ENCODE assay signal across 11 cellular contexts in genomic region chr6:37174515-37175331, GRCh38. TPM values are rescaled to one million over a fixed set of nuclear protein-coding genes. Genes with fewer than 3 reads are reported as not detected.
A peak's percentile ranks its signal among the peaks of the same experiment; 100 is the strongest.
DNase-seq lines count a peak whose midpoint lies in the region; ATAC-seq and TF ChIP-seq lines count a peak whose summit lies in the region.
"Had no signal": no experiment of that assay in that cellular context is flagged by ENCODE, and none has a peak within 500 bp of the region (broad histone marks: within the 10 kb centered on the region; RNA-seq: fewer than 3 reads in every experiment).

No MANE protein-coding gene starts in this region.

- POLR2A ChIA-PET in CD8-positive, alpha-beta memory T cell (lab: Charles Lee) = interaction anchor here (0.8 to 1.3 kb wide), 2 partner anchors 12 to 145 kb away, joined by 4 to 6 read pairs; no protein-coding TSS in a partner anchor

- TF ChIP-seq CTCF in coronary artery (IDR thresholded peaks at IDR 0.05) (no peak), neural crest cell (conservative IDR thresholded peaks at IDR 0.05) (no peak), prostate gland (IDR thresholded peaks at IDR 0.05) (no peak)

- peaks cover 53% of the 10 kb centered on the region for H3K4me1 ChIP-seq in CD8-positive, alpha-beta memory T cell (ENCODE audit: insufficient read depth, low read length)
- peaks cover 3% of the 10 kb centered on the region for H3K4me1 ChIP-seq in prostate gland (replicated peaks)

- H3K4me3 ChIP-seq in CD8-positive, alpha-beta memory T cell (ENCODE audit: low read length) = peak overlapping the region; percentile 68
- H3K4me3 ChIP-seq in coronary artery (peak overlapping the region; percentile 18), prostate gland (no peak overlapping the region)

- H3K4me1 Mint-ChIP-seq in CD8-positive, alpha-beta memory T cell = peaks cover 59 to 63% (median 60%) of the 10 kb centered on the region in 3 donors
- H3K4me1 Mint-ChIP-seq in neural crest cell = peaks cover 13% of the 10 kb centered on the region

- no peak for ATAC-seq in GM19395 (IDR thresholded peaks at IDR 0.05; ENCODE audit: unreplicated experiment)

- peaks cover 43 to 60% (median 51%) of the 10 kb centered on the region in 3 donors for H3K36me3 Mint-ChIP-seq in CD8-positive, alpha-beta memory T cell
- H3K36me3 Mint-ChIP-seq in neural crest cell (ENCODE audit: low read depth) = no peaks in the 10 kb centered on the region

- peak overlapping the region; percentile 89 for H3K27ac ChIP-seq in CD8-positive, alpha-beta memory T cell (ENCODE audit: low read depth, low read length)
- H3K27ac ChIP-seq in coronary artery = no peak overlapping the region
- H3K27ac ChIP-seq in prostate gland = no peak overlapping the region

- H3K9me3 ChIP-seq in CD8-positive, alpha-beta memory T cell (ENCODE audit: low read length) = no peaks in the 10 kb centered on the region
- no peaks in the 10 kb centered on the region for H3K9me3 ChIP-seq in prostate gland

- 76% methylated on average over 10 of the region's 10 CpGs for WGBS in prostate gland

- H3K36me3 ChIP-seq in CD8-positive, alpha-beta memory T cell (ENCODE audit: insufficient read depth, low read length) = peaks cover 48% of the 10 kb centered on the region
- peaks cover 0 to 9% of the 10 kb centered on the region in 2 donors for H3K36me3 ChIP-seq in prostate gland

- peak overlapping the region; percentile 82 to 98 (median 94) for H3K27ac Mint-ChIP-seq in CD8-positive, alpha-beta memory T cell
- no peak overlapping the region for H3K27ac Mint-ChIP-seq in neural crest cell (ENCODE audit: unreplicated experiment)

- H3K27me3 ChIP-seq in CD8-positive, alpha-beta memory T cell (ENCODE audit: insufficient read depth, low read length, poor library complexity, severe bottlenecking) = no peaks in the 10 kb centered on the region
- H3K27me3 ChIP-seq in prostate gland (replicated peaks; ENCODE audit: insufficient read depth) = no peaks in the 10 kb centered on the region

- CTCF ChIA-PET in CD8-positive, alpha-beta memory T cell (lab: Charles Lee) = interaction anchor here (1.6 to 16.9 kb wide), 5 partner anchors 9 to 151 kb away, joined by 3 to 461 read pairs (median 216); no protein-coding TSS in a partner anchor

- peaks cover 0 to 2% (median 0%) of the 10 kb centered on the region in 5 donors for H3K9me3 Mint-ChIP-seq in CD8-positive, alpha-beta memory T cell
- no peaks in the 10 kb centered on the region for H3K9me3 Mint-ChIP-seq in neural crest cell

- intact Hi-C loops in prostate gland (cut with DNase I) = loop anchor here (5.0 kb wide), 1 partner anchor 187 kb away; the partner anchor contains the start of gene MTCH1

- no peak for DNase-seq in CD8-positive, alpha-beta memory T cell
- DNase-seq in OCI-M1 (lab: John Stamatoyannopoulos, UW) (peak; percentile 80), coronary artery (ENCODE audit: low spot score) (no peak), neural crest cell (ENCODE audit: low read depth, low spot score) (no peak), prostate gland (ENCODE audit: low spot score) (no peak), GDM1 (lab: John Stamatoyannopoulos, UW) (no peak), NCI-H2227 (lab: John Stamatoyannopoulos, UW; ENCODE audit: unreplicated experiment) (no peak)
- DNase-seq: islet precursor cell; NCI-H2029; stimulated activated CD4-positive, alpha-beta T cell treated with anti-CD3 and anti-CD28 coated beads, Interleukin-2, amount 100 ng/mL, for 48 hours had no signal

- H3K4me3 Mint-ChIP-seq in CD8-positive, alpha-beta memory T cell = peak overlapping the region; percentile 90 to 99 (median 94)
- peak overlapping the region; percentile 32 for H3K4me3 Mint-ChIP-seq in neural crest cell

- no peak for TF ChIP-seq POLR2A in prostate gland (IDR thresholded peaks at IDR 0.05)

- H3K27me3 Mint-ChIP-seq in CD8-positive, alpha-beta memory T cell = no peaks in the 10 kb centered on the region
- peaks cover 13% of the 10 kb centered on the region for H3K27me3 Mint-ChIP-seq in neural crest cell (ENCODE audit: low read depth)

RNA-seq across cellular contexts. Expression of gene PIM1, which starts 4.8 kb away (rescaled TPM):
- 10 to 100 TPM; 93.7 to 99.1 TPM for total RNA-seq in CD8-positive, alpha-beta memory T cell
- 253 TPM for polyA plus RNA-seq in CD8-positive, alpha-beta memory T cell
- 8.6 and 9.1 TPM in 2 replicates for total RNA-seq in neural crest cell
- 10 to 100 TPM in 1 of 2 donors, 1 to 10 TPM in 1; 4.8 to 35.3 TPM for total RNA-seq in prostate gland

Comparison
In these comparisons a context has a peak if more than half of its experiments do, and no peak if none do; other contexts are left out.
1. H3K4me3 ChIP-seq: peak in CD8-positive, alpha-beta memory T cell (single experiment) and coronary artery (single experiment); none in prostate gland (0 of 2).